Comparison of ENCODE assay signal across 8 cellular contexts in genomic region chr5:132370241-132370820, GRCh38. TPM values are rescaled to one million over a fixed set of nuclear protein-coding genes. Genes with fewer than 3 reads are reported as not detected.
A peak's percentile ranks its signal among the peaks of the same experiment; 100 is the strongest.
DNase-seq lines count a peak whose midpoint lies in the region; ATAC-seq and TF ChIP-seq lines count a peak whose summit lies in the region.

No MANE protein-coding gene starts in this region.

- H3K27me3 ChIP-seq in WERI-Rb-1 (ENCODE audit: insufficient read depth, low read depth, severe bottlenecking) = no peaks in the 10 kb centered on the region
- H3K27me3 ChIP-seq in psoas muscle (ENCODE audit: insufficient read depth in 3 of 3, low read length in 2 of 3) = no peaks in the 10 kb centered on the region

- H3K36me3 ChIP-seq in WERI-Rb-1 = no peaks in the 10 kb centered on the region
- peaks cover 0 to 20% of the 10 kb centered on the region in 2 donors for H3K36me3 ChIP-seq in psoas muscle (ENCODE audit: insufficient read depth in 1 of 2, low read depth in 1 of 2)

- TF ChIP-seq CTCF in GM12875 (IDR thresholded peaks at IDR 0.05; ENCODE audit: borderline replicate concordance, insufficient read depth, low read depth, low read length) (no peak), WERI-Rb-1 (IDR thresholded peaks at IDR 0.05; ENCODE audit: low read depth, low read length) (no peak), psoas muscle (IDR thresholded peaks at IDR 0.05) (no peak)

- no peak for DNase-seq in WERI-Rb-1
- DNase-seq in Right ventricle myocardium superior = no peak
- DNase-seq in psoas muscle = peak in 1 of 2 donors; percentile 63
- no peak for DNase-seq in NCI-H1048 (lab: John Stamatoyannopoulos, UW)
- no peak for DNase-seq in Ammon's horn (ENCODE audit: low spot score)

- H3K27ac ChIP-seq in WERI-Rb-1 (no peak overlapping the region), psoas muscle (peak overlapping the region; percentile 97)

- WGBS in psoas muscle, 3 donors = 19 to 28% (median 23%) methylated on average over 20 to 23 of the region's 23 CpGs

- H3K9me3 ChIP-seq in WERI-Rb-1 (ENCODE audit: severe bottlenecking) (no peaks in the 10 kb centered on the region), psoas muscle (no peaks in the 10 kb centered on the region)

- peaks cover 32% of the 10 kb centered on the region for H3K4me1 ChIP-seq in psoas muscle

- ATAC-seq in Right ventricle myocardium superior (ENCODE audit: poor library complexity) (peak; percentile 14), psoas muscle (peak; percentile 17 to 39 (median 24)), HG03439 (IDR thresholded peaks at IDR 0.05; ENCODE audit: unreplicated experiment) (no peak), GM18868 (IDR thresholded peaks at IDR 0.05; ENCODE audit: unreplicated experiment) (no peak)

- intact Hi-C loops in Right ventricle myocardium superior (cut with DNase I) = loop anchor here (10.0 kb wide), 1 partner anchor 176 kb away; no protein-coding TSS in a partner anchor
- intact Hi-C loops in psoas muscle (cut with DNase I) = loop anchor here in 1 of 2 donors (2.0 to 10.0 kb wide), 3 partner anchors 78 to 494 kb away; partner anchors contain the start of genes GDF9 and UQCRQ

- H3K4me3 ChIP-seq in GM12875 (ENCODE audit: low read depth, low read length) (peak overlapping the region; percentile 69), WERI-Rb-1 (ENCODE audit: low read depth, low read length) (peak overlapping the region; percentile 80), psoas muscle (peak overlapping the region; percentile 89)

RNA-seq across cellular contexts. Expression of gene SLC22A5, which starts 0.8 kb away (rescaled TPM):
- total RNA-seq in Right ventricle myocardium superior (22.7 TPM), psoas muscle (100 to 1,000 TPM in 1 of 4 donors, 10 to 100 TPM in 3; 26.6 to 145 (median 74.7) TPM)
- polyA plus RNA-seq in psoas muscle = 10 to 100 TPM; 37.7 to 93.7 (median 60.6) TPM

Comparison
In these comparisons a context has a peak if more than half of its experiments do, and no peak if none do; other contexts are left out.
1. ATAC-seq: peak in Right ventricle myocardium superior (single experiment) and psoas muscle (4 of 4); none in HG03439 (single experiment) and GM18868 (single experiment).
2. Peak in every context shown above with its lines, with median percentiles within 50 percentile points of each other: H3K4me3 ChIP-seq.